Comparison of ENCODE assay signal across 16 cellular contexts in the genomic region with DNA sequence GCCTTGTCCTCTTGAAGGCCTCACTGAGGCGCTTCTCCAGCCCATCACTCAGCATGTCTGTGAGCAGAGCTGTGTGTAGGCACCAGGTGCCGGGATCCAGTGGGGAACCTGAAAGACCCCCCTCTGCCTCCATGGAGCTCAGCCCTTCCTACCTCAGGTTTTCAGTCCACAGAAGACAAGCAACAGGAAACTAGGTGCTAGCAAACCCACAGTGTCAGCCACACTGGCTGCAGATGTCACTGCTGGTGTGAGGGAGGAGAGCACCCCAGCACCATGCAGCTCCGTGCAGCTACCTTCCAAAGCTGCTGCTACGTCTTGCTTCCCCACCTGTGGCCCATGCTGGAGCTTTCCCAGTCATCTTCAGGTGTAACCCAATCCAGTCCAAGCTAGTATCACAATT. TPM values are rescaled to one million over a fixed set of nuclear protein-coding genes. Genes with fewer than 3 reads are reported as not detected.
DNase-seq lines count a peak whose midpoint lies in the region; ATAC-seq and TF ChIP-seq lines count a peak whose summit lies in the region.
"Had no signal": no experiment of that assay in that cellular context is flagged by ENCODE, and none has a peak within 500 bp of the region (broad histone marks: within the 10 kb centered on the region; RNA-seq: fewer than 3 reads in every experiment).

No MANE protein-coding gene starts in this region.

- no peak overlapping the region for H2AFZ ChIP-seq in Karpas-422 (ENCODE audit: low read length)
- H2AFZ ChIP-seq: GM23338, hepatocyte, parathyroid adenoma had no signal

- H4K20me1 ChIP-seq in Karpas-422 (ENCODE audit: insufficient read depth, low read depth, low read length), result peaks cover 50% of the 10 kb centered on the region; the same call in 1 of the 2 replicates

- peak overlapping the region; percentile 70 for H3K4me3 Mint-ChIP-seq in activated T-helper 1 cell treated with anti-CD3 and anti-CD28 coated beads, Interleukin-12 subunit alpha, Interleukin-12 subunit beta, Interleukin-2, Interleukin-4 antibody, amounts not matched to agents 30 ng/mL and 10 ng/mL and 1 ng/mL, durations not matched to agents 14 hours and 24 hours and 36 hours
- H3K4me3 Mint-ChIP-seq in natural killer cell treated with Interleukin-12 subunit alpha and Interleukin-12 subunit beta and Interleukin-15 and Interleukin-18, amount 100 ng/mL, for 72 hours, result peak overlapping the region; percentile 82
- H3K4me3 Mint-ChIP-seq in glutamatergic neuron (ENCODE audit: unreplicated experiment), result no peak overlapping the region
- H3K4me3 Mint-ChIP-seq: GM23338 had no signal

- H3K4me1 Mint-ChIP-seq in activated T-helper 1 cell treated with anti-CD3 and anti-CD28 coated beads, Interleukin-12 subunit alpha, Interleukin-12 subunit beta, Interleukin-2, Interleukin-4 antibody, amounts not matched to agents 30 ng/mL and 10 ng/mL and 1 ng/mL, durations not matched to agents 14 hours and 24 hours and 36 hours (ENCODE audit: low read depth), result peaks cover 88% of the 10 kb centered on the region
- H3K4me1 Mint-ChIP-seq in natural killer cell treated with Interleukin-12 subunit alpha and Interleukin-12 subunit beta and Interleukin-15 and Interleukin-18, amount 100 ng/mL, for 72 hours (ENCODE audit: low read depth in 2 of 2), result peaks cover 63 to 83% of the 10 kb centered on the region in 2 donors
- H3K4me1 Mint-ChIP-seq in glutamatergic neuron (ENCODE audit: low read depth, unreplicated experiment), result peaks cover 9% of the 10 kb centered on the region
- H3K4me1 Mint-ChIP-seq: GM23338 had no signal

- no peak overlapping the region for H3K4me3 ChIP-seq in Karpas-422 (ENCODE audit: low read length)
- H3K4me3 ChIP-seq: breast epithelium, GM23338, hepatocyte, lower lobe of right lung, SJSA1 had no signal

- no peaks in the 10 kb centered on the region for H3K27me3 Mint-ChIP-seq in activated T-helper 1 cell treated with anti-CD3 and anti-CD28 coated beads, Interleukin-12 subunit alpha, Interleukin-12 subunit beta, Interleukin-2, Interleukin-4 antibody, amounts not matched to agents 30 ng/mL and 10 ng/mL and 1 ng/mL, durations not matched to agents 14 hours and 24 hours and 36 hours (ENCODE audit: insufficient read depth)
- H3K27me3 Mint-ChIP-seq in natural killer cell treated with Interleukin-12 subunit alpha and Interleukin-12 subunit beta and Interleukin-15 and Interleukin-18, amount 100 ng/mL, for 72 hours, result no peaks in the 10 kb centered on the region
- peaks cover 4% of the 10 kb centered on the region for H3K27me3 Mint-ChIP-seq in glutamatergic neuron (ENCODE audit: unreplicated experiment)

- DNase-seq in GM10248 (ENCODE audit: extremely low spot score) (peak; percentile 50), Karpas-422 (no peak), NCI-H510A (lab: John Stamatoyannopoulos, UW) (no peak), SW 1271 (lab: John Stamatoyannopoulos, UW) (no peak), glutamatergic neuron (no peak)
- DNase-seq in activated T-helper 1 cell treated with anti-CD3 and anti-CD28 coated beads, Interleukin-12 subunit alpha, Interleukin-12 subunit beta, Interleukin-2, Interleukin-4 antibody, amounts not matched to agents 30 ng/mL and 10 ng/mL and 1 ng/mL, durations not matched to agents 14 hours and 24 hours and 36 hours (ENCODE audit: low spot score), result peak; percentile 59
- DNase-seq in natural killer cell treated with Interleukin-12 subunit alpha and Interleukin-12 subunit beta and Interleukin-15 and Interleukin-18, amount 100 ng/mL, for 72 hours (ENCODE audit: low spot score), result no peak
- DNase-seq: lower lobe of right lung, NCI-H1417 treated with DMSO at 0.1 percent for 48 hours had no signal

- no peaks in the 10 kb centered on the region for H3K9me3 ChIP-seq in Karpas-422 (ENCODE audit: low read length)
- H3K9me3 ChIP-seq: breast epithelium, lower lobe of right lung, SJSA1 had no signal

- H3K36me3 Mint-ChIP-seq in activated T-helper 1 cell treated with anti-CD3 and anti-CD28 coated beads, Interleukin-12 subunit alpha, Interleukin-12 subunit beta, Interleukin-2, Interleukin-4 antibody, amounts not matched to agents 30 ng/mL and 10 ng/mL and 1 ng/mL, durations not matched to agents 14 hours and 24 hours and 36 hours (ENCODE audit: low read depth), result peaks cover 38% of the 10 kb centered on the region
- no peaks in the 10 kb centered on the region for H3K36me3 Mint-ChIP-seq in natural killer cell treated with Interleukin-12 subunit alpha and Interleukin-12 subunit beta and Interleukin-15 and Interleukin-18, amount 100 ng/mL, for 72 hours
- no peaks in the 10 kb centered on the region for H3K36me3 Mint-ChIP-seq in glutamatergic neuron (ENCODE audit: unreplicated experiment)

- CTCF ChIA-PET in GM10248 (lab: Yijun Ruan, JAX), result interaction anchor here (0.9 to 2.4 kb wide), 7 partner anchors 8 to 40 kb away, joined by 3 to 9 read pairs (median 4); a partner anchor contains a TSS

- no peaks in the 10 kb centered on the region for H3K79me2 ChIP-seq in Karpas-422 (ENCODE audit: low read length)
- H3K79me2 ChIP-seq: hepatocyte, parathyroid adenoma had no signal

- H3K4me2 ChIP-seq in Karpas-422 (ENCODE audit: low read depth, low read length, poor library complexity, severe bottlenecking), result peak overlapping the region; percentile 16
- H3K4me2 ChIP-seq: GM23338, hepatocyte had no signal

- peak overlapping the region; percentile 92 for H3K27ac Mint-ChIP-seq in activated T-helper 1 cell treated with anti-CD3 and anti-CD28 coated beads, Interleukin-12 subunit alpha, Interleukin-12 subunit beta, Interleukin-2, Interleukin-4 antibody, amounts not matched to agents 30 ng/mL and 10 ng/mL and 1 ng/mL, durations not matched to agents 14 hours and 24 hours and 36 hours
- H3K27ac Mint-ChIP-seq in natural killer cell treated with Interleukin-12 subunit alpha and Interleukin-12 subunit beta and Interleukin-15 and Interleukin-18, amount 100 ng/mL, for 72 hours, result peak overlapping the region; percentile 82 to 99
- no peak overlapping the region for H3K27ac Mint-ChIP-seq in glutamatergic neuron (ENCODE audit: unreplicated experiment)
- H3K27ac Mint-ChIP-seq: GM23338 had no signal

- intact Hi-C loops in activated T-helper 1 cell treated with anti-CD3 and anti-CD28 coated beads, Interleukin-12 subunit alpha, Interleukin-12 subunit beta, Interleukin-2, Interleukin-4 antibody, amounts not matched to agents 30 ng/mL and 10 ng/mL and 1 ng/mL, durations not matched to agents 14 hours and 24 hours and 36 hours (cut with micrococcal nuclease), result loop anchor here (1.0 to 10.0 kb wide), 6 partner anchors 16 to 1368 kb away; a partner anchor contains a TSS

- ATAC-seq in natural killer cell treated with Interleukin-12 subunit alpha and Interleukin-12 subunit beta and Interleukin-15 and Interleukin-18, amount 100 ng/mL, for 72 hours, result peak in 1 of 2 donors; percentile 54
- ATAC-seq in HG03196 (IDR thresholded peaks at IDR 0.05; ENCODE audit: unreplicated experiment), result no peak
- ATAC-seq: GM23338 had no signal

- peak overlapping the region; percentile 31 for H3K9ac ChIP-seq in Karpas-422 (ENCODE audit: low read length)
- H3K9ac ChIP-seq: parathyroid adenoma had no signal

- POLR2A ChIA-PET in GM10248 (lab: Yijun Ruan, JAX), result no interaction called here

- no peaks in the 10 kb centered on the region for H3K27me3 ChIP-seq in Karpas-422 (ENCODE audit: low read length)
- H3K27me3 ChIP-seq: breast epithelium, hepatocyte, SJSA1 had no signal

- peaks cover 66% of the 10 kb centered on the region for H3K4me1 ChIP-seq in Karpas-422 (ENCODE audit: low read length)
- H3K4me1 ChIP-seq: breast epithelium, parathyroid adenoma, SJSA1 had no signal

- no peaks in the 10 kb centered on the region for H3K9me2 ChIP-seq in Karpas-422 (replicated peaks; ENCODE audit: insufficient read depth, low read length)

- H3K27ac ChIP-seq in Karpas-422 (ENCODE audit: low read length), result peak overlapping the region; percentile 39
- H3K27ac ChIP-seq: breast epithelium, epithelial cell of prostate, hepatocyte, lower lobe of right lung, parathyroid adenoma, SJSA1 had no signal

- TF ChIP-seq CTCF in GM10248 (IDR thresholded peaks at IDR 0.05; ENCODE audit: control extremely low read depth, extremely low read depth, low read depth, missing control alignments) (no peak), glutamatergic neuron (IDR thresholded peaks at IDR 0.05; ENCODE audit: partially characterized antibody, unreplicated experiment) (no peak)

- no peaks in the 10 kb centered on the region for H3K9me3 Mint-ChIP-seq in activated T-helper 1 cell treated with anti-CD3 and anti-CD28 coated beads, Interleukin-12 subunit alpha, Interleukin-12 subunit beta, Interleukin-2, Interleukin-4 antibody, amounts not matched to agents 30 ng/mL and 10 ng/mL and 1 ng/mL, durations not matched to agents 14 hours and 24 hours and 36 hours
- H3K9me3 Mint-ChIP-seq in natural killer cell treated with Interleukin-12 subunit alpha and Interleukin-12 subunit beta and Interleukin-15 and Interleukin-18, amount 100 ng/mL, for 72 hours, result no peaks in the 10 kb centered on the region
- no peaks in the 10 kb centered on the region for H3K9me3 Mint-ChIP-seq in glutamatergic neuron (ENCODE audit: unreplicated experiment)
- H3K9me3 Mint-ChIP-seq: GM23338 had no signal

- H3K36me3 ChIP-seq in Karpas-422 (ENCODE audit: insufficient read depth, low read length), result no peaks in the 10 kb centered on the region
- H3K36me3 ChIP-seq: breast epithelium, lower lobe of right lung, SJSA1 had no signal

RNA-seq across cellular contexts. Expression of a gene that starts 17.9 kb away (rescaled TPM):
- total RNA-seq in Karpas-422 (2014; rRNA removed; shearing (Covaris generic); ENCODE audit: low replicate concordance), result 13.1 and 40.4 TPM in 2 replicates
- total RNA-seq in activated T-helper 1 cell treated with anti-CD3 and anti-CD28 coated beads, Interleukin-12 subunit alpha, Interleukin-12 subunit beta, Interleukin-2, Interleukin-4 antibody, amounts not matched to agents 30 ng/mL and 10 ng/mL and 1 ng/mL, durations not matched to agents 14 hours and 24 hours and 36 hours, result 218 and 226 TPM in 2 replicates
- 100 to 1,000 TPM; 161 to 167 TPM for total RNA-seq in natural killer cell treated with Interleukin-12 subunit alpha and Interleukin-12 subunit beta and Interleukin-15 and Interleukin-18, amount 100 ng/mL, for 72 hours
- total RNA-seq in glutamatergic neuron (ENCODE audit: unreplicated experiment), result 12.4 TPM
- total RNA-seq: hepatocyte, SJSA1 had no signal

RNA-seq across cellular contexts. Expression of a gene that starts 58.0 kb away (rescaled TPM):
- total RNA-seq in Karpas-422 (2014; rRNA removed; shearing (Covaris generic); ENCODE audit: low replicate concordance), result 163 and 205 TPM in 2 replicates
- 41.5 and 41.6 TPM in 2 replicates for total RNA-seq in activated T-helper 1 cell treated with anti-CD3 and anti-CD28 coated beads, Interleukin-12 subunit alpha, Interleukin-12 subunit beta, Interleukin-2, Interleukin-4 antibody, amounts not matched to agents 30 ng/mL and 10 ng/mL and 1 ng/mL, durations not matched to agents 14 hours and 24 hours and 36 hours
- total RNA-seq in natural killer cell treated with Interleukin-12 subunit alpha and Interleukin-12 subunit beta and Interleukin-15 and Interleukin-18, amount 100 ng/mL, for 72 hours, result 10 to 100 TPM; 49.3 to 54.9 TPM
- 190 TPM for total RNA-seq in glutamatergic neuron (ENCODE audit: unreplicated experiment)

Comparison
In these comparisons a context has a peak if more than half of its experiments do, and no peak if none do; other contexts are left out.
1. DNase-seq: peak in GM10248 (single experiment) and activated T-helper 1 cell treated with anti-CD3 and anti-CD28 coated beads, Interleukin-12 subunit alpha, Interleukin-12 subunit beta, Interleukin-2, Interleukin-4 antibody, amounts not matched to agents 30 ng/mL and 10 ng/mL and 1 ng/mL, durations not matched to agents 14 hours and 24 hours and 36 hours (single experiment); none in Karpas-422 (single experiment), natural killer cell treated with Interleukin-12 subunit alpha and Interleukin-12 subunit beta and Interleukin-15 and Interleukin-18, amount 100 ng/mL, for 72 hours (single experiment), NCI-H510A (single experiment), SW 1271 (0 of 2) and glutamatergic neuron (single experiment).